10 cellular contexts compared by ENCODE assay signal in the genomic region with DNA sequence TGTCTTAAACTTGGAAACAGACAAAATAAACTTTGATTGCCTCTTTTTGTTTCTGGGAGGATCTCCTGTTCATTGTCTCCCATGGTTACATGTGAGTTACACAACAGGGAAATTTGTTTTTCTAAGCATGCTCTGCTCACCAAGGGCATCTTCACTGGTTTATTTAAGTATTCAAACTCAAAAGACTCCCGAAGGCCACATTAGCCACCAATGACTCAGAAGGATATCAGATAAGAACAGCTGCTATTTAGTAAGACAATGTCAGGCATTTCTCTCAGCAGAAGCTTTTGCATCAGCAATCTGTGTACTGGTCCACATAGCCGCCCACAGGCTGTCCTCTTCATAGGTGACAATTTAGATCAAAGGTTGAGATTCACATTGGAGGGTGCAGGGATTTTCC.
DNase-seq lines count a peak whose midpoint lies in the region; ATAC-seq lines count a peak whose summit lies in the region.
"Had no signal": no experiment of that assay in that cellular context is flagged by ENCODE, and none has a peak within 500 bp of the region (broad histone marks: within the 10 kb centered on the region; RNA-seq: fewer than 3 reads in every experiment).

No MANE protein-coding gene starts in this region.

- DNase-seq in HCEC 1CT (peak; percentile 78), SW480 (ENCODE audit: low spot score) (peak; percentile 34), glomerular visceral epithelial cell (ENCODE audit: extremely low spot score) (peak; percentile 3), skeletal muscle cell (ENCODE audit: low read depth) (peak; percentile 73), cerebellar cortex (ENCODE audit: low spot score) (no peak), globus pallidus (ENCODE audit: low spot score) (no peak)
- DNase-seq: activated CD8-positive, alpha-beta memory T cell treated with anti-CD3 and anti-CD28 coated beads, Interleukin-2, amount 50 U/mL, for 48 hours; NCI-H2029 treated with DMSO at 0.1 percent for 48 hours had no signal

- no peak overlapping the region for H3K4me3 ChIP-seq in skeletal muscle cell (ENCODE audit: low read depth, low read length)

- ATAC-seq in HG02571 (IDR thresholded peaks at IDR 0.05; ENCODE audit: unreplicated experiment) (no peak), GM21367 (IDR thresholded peaks at IDR 0.05; ENCODE audit: unreplicated experiment) (no peak)

Comparison
In these comparisons a context has a peak if more than half of its experiments do, and no peak if none do; other contexts are left out.
1. DNase-seq: peak in HCEC 1CT (single experiment), SW480 (single experiment), glomerular visceral epithelial cell (single experiment) and skeletal muscle cell (single experiment); none in cerebellar cortex (single experiment) and globus pallidus (single experiment).